20 cellular contexts compared by ENCODE assay signal in genomic region chr9:22975921-22976320, GRCh38.
"Had no signal": no experiment of that assay in that cellular context is flagged by ENCODE, and none has a peak within 500 bp of the region (broad histone marks: within the 10 kb centered on the region; RNA-seq: fewer than 3 reads in every experiment).

No MANE protein-coding gene starts in this region.

- H3K4me3 Mint-ChIP-seq: activated CD4-positive, alpha-beta memory T cell treated with anti-CD3 and anti-CD28 coated beads for 36 hours; activated CD4-positive, alpha-beta T cell treated with anti-CD3 and anti-CD28 coated beads for 36 hours; activated CD8-positive, alpha-beta memory T cell treated with anti-CD3 and anti-CD28 coated beads, Interleukin-2, amount 10 ng/mL, durations not matched to agents 7 days and 5 days; activated naive CD4-positive, alpha-beta T cell treated with anti-CD3 and anti-CD28 coated beads for 36 hours; neural crest cell; T-helper 1 cell treated with Interleukin-12 subunit alpha and Interleukin-12 subunit beta and Interleukin-4 antibody, amounts not matched to agents 30 μg/mL and 1 μg/mL, for 36 hours had no signal

- H3K36me3 ChIP-seq: colonic mucosa, gastroesophageal sphincter, right lobe of liver, stomach, thoracic aorta, upper lobe of right lung had no signal

- H3K4me3 ChIP-seq: body of pancreas, colonic mucosa, gastroesophageal sphincter, lung, right lobe of liver, stomach, thoracic aorta, upper lobe of right lung had no signal

- DNase-seq: activated CD4-positive, alpha-beta memory T cell treated with anti-CD3 and anti-CD28 coated beads for 36 hours; activated CD4-positive, alpha-beta T cell treated with anti-CD3 and anti-CD28 coated beads for 36 hours; activated CD8-positive, alpha-beta memory T cell treated with anti-CD3 and anti-CD28 coated beads, Interleukin-2, amount 10 ng/mL, durations not matched to agents 7 days and 5 days; activated naive CD4-positive, alpha-beta T cell treated with anti-CD3 and anti-CD28 coated beads for 36 hours; activated T-cell treated with anti-CD3 and anti-CD28 coated beads, Interleukin-2, amount 50 U/mL, for 1 hour; body of pancreas; central memory CD4-positive, alpha-beta T cell; colonic mucosa; left cardiac atrium; midbrain; right lobe of liver; stimulated activated CD4-positive, alpha-beta T cell treated with anti-CD3 and anti-CD28 coated beads, Interleukin-1b, Interleukin-23, amount 100 ng/mL, for 48 hours; stomach; upper lobe of right lung had no signal

- ATAC-seq: activated CD4-positive, alpha-beta T cell treated with anti-CD3 and anti-CD28 coated beads for 36 hours; activated CD8-positive, alpha-beta memory T cell treated with anti-CD3 and anti-CD28 coated beads, Interleukin-2, amount 10 ng/mL, durations not matched to agents 7 days and 5 days; body of pancreas; gastroesophageal sphincter; left cardiac atrium; right lobe of liver; upper lobe of right lung had no signal

- H3K36me3 Mint-ChIP-seq: activated CD4-positive, alpha-beta memory T cell treated with anti-CD3 and anti-CD28 coated beads for 36 hours; activated CD8-positive, alpha-beta memory T cell treated with anti-CD3 and anti-CD28 coated beads, Interleukin-2, amount 10 ng/mL, durations not matched to agents 7 days and 5 days had no signal

- H3K27me3 ChIP-seq: body of pancreas, colonic mucosa, gastroesophageal sphincter, right lobe of liver, stomach, upper lobe of right lung had no signal

- H3K27ac Mint-ChIP-seq: activated CD4-positive, alpha-beta memory T cell treated with anti-CD3 and anti-CD28 coated beads for 36 hours; activated CD4-positive, alpha-beta T cell treated with anti-CD3 and anti-CD28 coated beads for 36 hours; activated CD8-positive, alpha-beta memory T cell treated with anti-CD3 and anti-CD28 coated beads, Interleukin-2, amount 10 ng/mL, durations not matched to agents 7 days and 5 days; activated naive CD4-positive, alpha-beta T cell treated with anti-CD3 and anti-CD28 coated beads for 36 hours; activated T-helper 2 cell treated with anti-CD3 and anti-CD28 coated beads, Interferon-gamma antibody, Interleukin-2, Interleukin-4, amounts not matched to agents 10 μg/mL and 5 μg/mL and 100 μg/mL, durations not matched to agents 14 hours and 24 hours and 36 hours; T-helper 1 cell treated with Interleukin-12 subunit alpha and Interleukin-12 subunit beta and Interleukin-4 antibody, amounts not matched to agents 30 μg/mL and 1 μg/mL, for 36 hours had no signal

- H3K27me3 Mint-ChIP-seq: activated CD4-positive, alpha-beta memory T cell treated with anti-CD3 and anti-CD28 coated beads for 36 hours; activated CD4-positive, alpha-beta T cell treated with anti-CD3 and anti-CD28 coated beads for 36 hours; activated CD8-positive, alpha-beta memory T cell treated with anti-CD3 and anti-CD28 coated beads, Interleukin-2, amount 10 ng/mL, durations not matched to agents 7 days and 5 days had no signal

- H3K9me3 Mint-ChIP-seq: neural crest cell had no signal

- H3K4me1 Mint-ChIP-seq: activated CD4-positive, alpha-beta T cell treated with anti-CD3 and anti-CD28 coated beads for 36 hours; activated CD8-positive, alpha-beta memory T cell treated with anti-CD3 and anti-CD28 coated beads, Interleukin-2, amount 10 ng/mL, durations not matched to agents 7 days and 5 days; neural crest cell had no signal
